ENCODE assay signal across 1 cellular context in the genomic region with DNA sequence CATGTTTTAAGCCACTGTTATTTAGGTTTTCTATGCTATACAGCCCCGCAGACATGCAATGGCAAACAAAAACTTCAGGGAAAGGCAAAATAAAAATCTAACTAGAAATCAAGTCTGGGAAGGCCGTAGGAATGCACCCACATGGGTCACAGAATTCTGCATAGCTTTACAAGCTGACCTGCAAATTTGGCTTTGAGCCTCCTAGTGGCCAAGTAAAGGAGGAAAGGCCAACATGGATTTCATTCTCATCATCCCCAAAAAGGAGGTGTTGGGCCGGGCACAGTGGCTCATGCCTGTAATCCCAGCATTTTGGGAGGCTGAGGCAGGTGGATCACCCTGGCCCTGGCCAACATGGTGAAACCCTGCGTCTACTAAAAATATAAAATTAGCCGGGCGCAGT.
TF ChIP-seq lines count a peak whose summit lies in the region.

No MANE protein-coding gene starts in this region.

TF ChIP-seq in Ishikawa, 13 proteins besides CTCF, POLR2A, EP300 and RAD21 (continued from another document):
- TF ChIP-seq EGR1 (IDR thresholded peaks at IDR 0.05) (no peak), USF1 (IDR thresholded peaks at IDR 0.05) (no peak), FOXM1 (IDR thresholded peaks at IDR 0.05; ENCODE audit: borderline replicate concordance, low read depth) (no peak), YY1 (IDR thresholded peaks at IDR 0.05; ENCODE audit: low read depth) (no peak), CEBPB (IDR thresholded peaks at IDR 0.05) (no peak), NFIC (IDR thresholded peaks at IDR 0.05) (no peak), TCF12 (IDR thresholded peaks at IDR 0.05; ENCODE audit: low read depth) (no peak), TEAD4 (IDR thresholded peaks at IDR 0.05) (no peak), TAF1 (IDR thresholded peaks at IDR 0.05; ENCODE audit: low read depth) (no peak), ZBTB7A (IDR thresholded peaks at IDR 0.05; ENCODE audit: low read depth) (no peak), CREB1 (IDR thresholded peaks at IDR 0.05; ENCODE audit: low read depth) (no peak)
- TF ChIP-seq, protein P1, sequence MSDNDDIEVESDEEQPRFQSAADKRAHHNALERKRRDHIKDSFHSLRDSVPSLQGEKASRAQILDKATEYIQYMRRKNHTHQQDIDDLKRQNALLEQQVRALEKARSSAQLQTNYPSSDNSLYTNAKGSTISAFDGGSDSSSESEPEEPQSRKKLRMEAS (IDR thresholded peaks at IDR 0.05): no peak
